Comparison of ENCODE assay signal across 15 cellular contexts in genomic region chr3:72154391-72155300, GRCh38.
DNase-seq lines count a peak whose midpoint lies in the region; ATAC-seq and TF ChIP-seq lines count a peak whose summit lies in the region.
"Had no signal": no experiment of that assay in that cellular context is flagged by ENCODE, and none has a peak within 500 bp of the region (broad histone marks: within the 10 kb centered on the region; RNA-seq: fewer than 3 reads in every experiment).

No MANE protein-coding gene starts in this region.

- H3K27ac Mint-ChIP-seq in T-helper 17 cell = no peak overlapping the region
- no peak overlapping the region for H3K27ac Mint-ChIP-seq in activated CD4-positive, alpha-beta memory T cell treated with anti-CD3 and anti-CD28 coated beads for 36 hours

- H3K36me3 Mint-ChIP-seq in T-helper 17 cell (ENCODE audit: low read depth) = no peaks in the 10 kb centered on the region
- H3K36me3 Mint-ChIP-seq in activated CD4-positive, alpha-beta memory T cell treated with anti-CD3 and anti-CD28 coated beads for 36 hours = no peaks in the 10 kb centered on the region

- no peaks in the 10 kb centered on the region for H3K27me3 ChIP-seq in colonic mucosa
- no peaks in the 10 kb centered on the region for H3K27me3 ChIP-seq in mucosa of rectum (ENCODE audit: control insufficient read depth in 2 of 2, insufficient read depth in 2 of 2, low read length in 2 of 2)
- no peaks in the 10 kb centered on the region for H3K27me3 ChIP-seq in tibial artery
- H3K27me3 ChIP-seq: gastrocnemius medialis had no signal

- H3K36me3 ChIP-seq in colonic mucosa = no peaks in the 10 kb centered on the region
- H3K36me3 ChIP-seq in mucosa of rectum (ENCODE audit: control insufficient read depth in 2 of 2, insufficient read depth in 2 of 2, low read length in 2 of 2) = no peaks in the 10 kb centered on the region
- H3K36me3 ChIP-seq in tibial artery = no peaks in the 10 kb centered on the region
- H3K36me3 ChIP-seq: gastrocnemius medialis had no signal

- no peaks in the 10 kb centered on the region for H3K9me3 ChIP-seq in colonic mucosa
- H3K9me3 ChIP-seq in mucosa of rectum (ENCODE audit: control insufficient read depth in 2 of 2, low read length in 2 of 2) = no peaks in the 10 kb centered on the region
- no peaks in the 10 kb centered on the region for H3K9me3 ChIP-seq in tibial artery
- no peaks in the 10 kb centered on the region for H3K9me3 ChIP-seq in T-helper 17 cell (ENCODE audit: control insufficient read depth, low read length, poor library complexity, severe bottlenecking)
- H3K9me3 ChIP-seq: gastrocnemius medialis had no signal

- peaks cover 4% of the 10 kb centered on the region for H3K9me3 Mint-ChIP-seq in activated CD4-positive, alpha-beta memory T cell treated with anti-CD3 and anti-CD28 coated beads for 36 hours

- TF ChIP-seq CTCF in RWPE1 (conservative IDR thresholded peaks at IDR 0.05; ENCODE audit: low read depth) = no peak
- TF ChIP-seq CTCF in colonic mucosa (IDR thresholded peaks at IDR 0.05) = no peak
- no peak for TF ChIP-seq CTCF in tibial artery (IDR thresholded peaks at IDR 0.05)

- peaks cover 5% of the 10 kb centered on the region for H3K4me1 Mint-ChIP-seq in T-helper 17 cell
- no peaks in the 10 kb centered on the region for H3K4me1 Mint-ChIP-seq in activated CD4-positive, alpha-beta memory T cell treated with anti-CD3 and anti-CD28 coated beads for 36 hours (ENCODE audit: low read depth)

- intact Hi-C loops in colonic mucosa (cut with DNase I) (no loop called here), tibial artery (cut with DNase I; ENCODE audit: low total_unique reads) (no loop called here)
- intact Hi-C loops in activated CD4-positive, alpha-beta memory T cell treated with anti-CD3 and anti-CD28 coated beads for 36 hours (cut with micrococcal nuclease) = no loop called here

- CTCF ChIA-PET in RWPE1 (lab: Yijun Ruan, JAX) = interaction anchor here (0.5 to 0.7 kb wide), 2 partner anchors 115 to 719 kb away, joined by 4 to 8 read pairs; no protein-coding TSS in a partner anchor
- CTCF ChIA-PET in activated CD4-positive, alpha-beta memory T cell treated with anti-CD3 and anti-CD28 coated beads for 36 hours (lab: Charles Lee) = no interaction called here

- H3K9ac ChIP-seq in colonic mucosa (ENCODE audit: low read depth in 2 of 2, low read length in 2 of 2) (peak overlapping the region in 1 of 2 donors; percentile 42), mucosa of rectum (ENCODE audit: low read depth in 1 of 2, low read length in 2 of 2) (peak overlapping the region in 1 of 2 donors; percentile 27)

- peaks cover 18% of the 10 kb centered on the region for H3K27me3 Mint-ChIP-seq in T-helper 17 cell
- peaks cover 7% of the 10 kb centered on the region for H3K27me3 Mint-ChIP-seq in activated CD4-positive, alpha-beta memory T cell treated with anti-CD3 and anti-CD28 coated beads for 36 hours

- H3K4me3 Mint-ChIP-seq in T-helper 17 cell = no peak overlapping the region
- no peak overlapping the region for H3K4me3 Mint-ChIP-seq in activated CD4-positive, alpha-beta memory T cell treated with anti-CD3 and anti-CD28 coated beads for 36 hours

- H3K27ac ChIP-seq in RWPE1 = peak overlapping the region; percentile 67
- peak overlapping the region; percentile 57 for H3K27ac ChIP-seq in colonic mucosa
- H3K27ac ChIP-seq in mucosa of rectum (ENCODE audit: low read depth in 2 of 2, low read length in 2 of 2) = peak overlapping the region; percentile 52 to 65
- peak overlapping the region; percentile 74 to 80 for H3K27ac ChIP-seq in tibial artery

- ATAC-seq in T-helper 17 cell = no peak
- ATAC-seq in GM21360 (IDR thresholded peaks at IDR 0.05; ENCODE audit: unreplicated experiment) = no peak

- no peak overlapping the region for H3K4me3 ChIP-seq in colonic mucosa
- H3K4me3 ChIP-seq in mucosa of rectum (ENCODE audit: low read length in 2 of 2) = no peak overlapping the region
- no peak overlapping the region for H3K4me3 ChIP-seq in tibial artery
- H3K4me3 ChIP-seq: gastrocnemius medialis had no signal

- POLR2A ChIA-PET in RWPE1 (lab: Yijun Ruan, JAX; ENCODE audit: low non-redundant PET) = no interaction called here
- POLR2A ChIA-PET in activated CD4-positive, alpha-beta memory T cell treated with anti-CD3 and anti-CD28 coated beads for 36 hours (lab: Charles Lee) = interaction anchor here (0.6 kb wide), 1 partner anchor 275 kb away, joined by 3 read pairs; no protein-coding TSS in a partner anchor

- DNase-seq in RWPE1 (ENCODE audit: low spot score) (no peak), colonic mucosa (no peak), tibial artery (no peak), T-helper 17 cell (no peak), AML-193 (lab: John Stamatoyannopoulos, UW) (no peak)
- DNase-seq in activated CD4-positive, alpha-beta memory T cell treated with anti-CD3 and anti-CD28 coated beads for 36 hours = no peak
- DNase-seq: activated CD8-positive, alpha-beta memory T cell treated with anti-CD3 and anti-CD28 coated beads for 24 hours; activated gamma-delta T cell treated with Interleukin-2 at 50 U/mL for 16 hours; COR-L47; cortex of kidney; NCI-H1436; RPMI8226 had no signal

- H3K4me1 ChIP-seq in colonic mucosa (peaks cover 21% of the 10 kb centered on the region), mucosa of rectum (ENCODE audit: control insufficient read depth in 2 of 2, insufficient read depth in 2 of 2, low read length in 2 of 2) (peaks cover 21 to 50% of the 10 kb centered on the region in 2 donors), tibial artery (peaks cover 0 to 48% (median 38%) of the 10 kb centered on the region in 4 donors)
